In the genomic region with DNA sequence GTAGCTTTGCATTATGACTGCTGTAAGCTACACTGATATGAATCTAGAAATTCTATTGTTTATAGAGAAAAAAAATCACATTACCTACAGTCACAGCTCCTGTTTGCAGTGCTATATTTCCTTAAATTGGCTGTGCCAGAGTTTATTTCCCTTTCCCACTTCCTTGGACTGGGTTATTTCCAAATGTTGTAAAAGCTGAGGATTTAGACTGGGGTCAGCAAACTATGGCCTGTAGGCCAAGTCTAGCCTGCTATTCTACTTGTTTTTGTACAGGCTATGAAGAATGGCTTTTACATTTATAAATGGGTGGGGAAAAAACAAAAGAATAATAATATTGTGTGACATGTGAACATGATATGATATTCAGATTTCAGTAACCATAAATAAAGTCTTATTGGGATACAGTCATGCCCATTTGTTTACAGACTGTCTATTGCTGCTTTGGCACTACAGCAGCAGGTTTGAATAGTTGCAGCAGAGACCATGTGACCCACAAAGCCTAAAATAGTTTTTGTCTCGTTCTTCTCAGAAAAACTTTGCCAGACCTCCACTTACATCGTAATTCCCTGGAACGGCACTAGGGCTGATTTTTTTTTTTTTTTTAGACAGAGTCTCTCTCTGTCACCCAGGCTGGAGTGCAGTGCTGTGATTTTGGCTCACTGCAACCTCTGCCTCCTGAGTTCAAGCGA, we compare ENCODE assay signal across 18 cellular contexts. TPM values are rescaled to one million over a fixed set of nuclear protein-coding genes. Genes with fewer than 3 reads are reported as not detected.
DNase-seq lines count a peak whose midpoint lies in the region; ATAC-seq and TF ChIP-seq lines count a peak whose summit lies in the region.
"Had no signal": no experiment of that assay in that cellular context is flagged by ENCODE, and none has a peak within 500 bp of the region (broad histone marks: within the 10 kb centered on the region; RNA-seq: fewer than 3 reads in every experiment).

No MANE protein-coding gene starts in this region.

- TF ChIP-seq CTCF in coronary artery (IDR thresholded peaks at IDR 0.05) = no peak
- no peak for TF ChIP-seq CTCF in BE2C (IDR thresholded peaks at IDR 0.05; ENCODE audit: low read depth, low read length)

- ATAC-seq in Right ventricle myocardium inferior (peak; percentile 74), GM18498 (IDR thresholded peaks at IDR 0.05; ENCODE audit: unreplicated experiment) (no peak)
- ATAC-seq: body of pancreas had no signal

- H3K36me3 ChIP-seq in BE2C = no peaks in the 10 kb centered on the region
- H3K36me3 ChIP-seq: HAP-1 had no signal

- H3K4me3 ChIP-seq in coronary artery (peak overlapping the region; percentile 10), BE2C (ENCODE audit: low read depth, low read length) (no peak overlapping the region)
- H3K4me3 ChIP-seq: body of pancreas, HAP-1 had no signal

- no peaks in the 10 kb centered on the region; the same call in 1 of the 2 replicates for H3K4me1 ChIP-seq in BE2C
- H3K4me1 ChIP-seq: HAP-1 had no signal

- DNase-seq in Right ventricle myocardium inferior (ENCODE audit: missing footprints) (no peak), cardiac septum (ENCODE audit: low spot score) (no peak), coronary artery (ENCODE audit: low spot score) (no peak), medulla oblongata (ENCODE audit: extremely low spot score) (peak; percentile 68), ureter (ENCODE audit: low spot score) (no peak), BE2C (no peak)
- DNase-seq in activated CD8-positive, alpha-beta memory T cell treated with anti-CD3 and anti-CD28 coated beads, Interleukin-2, amount 50 U/mL, for 4 hours = no peak
- DNase-seq: 8988T; activated CD4-positive, alpha-beta memory T cell treated with anti-CD3 and anti-CD28 coated beads, Interleukin-2, amount 10 ng/mL, durations not matched to agents 7 days and 5 days; activated gamma-delta T cell treated with Interleukin-2 at 50 U/mL for 16 hours; body of pancreas; effector memory CD4-positive, alpha-beta T cell; GF-D8; NCI-H526; stimulated activated CD4-positive, alpha-beta T cell treated with anti-CD3 and anti-CD28 coated beads, Interleukin-2, amount 100 ng/mL, for 24 hours; stimulated activated CD8-positive, alpha-beta memory T cell treated with anti-CD3 and anti-CD28 coated beads, Interleukin-4, amount 100 ng/mL, for 48 hours had no signal

- peak overlapping the region; percentile 77 to 82 for H3K27ac ChIP-seq in coronary artery
- H3K27ac ChIP-seq: body of pancreas had no signal

- no peaks in the 10 kb centered on the region for H3K9me3 ChIP-seq in BE2C
- H3K9me3 ChIP-seq: body of pancreas, HAP-1 had no signal

- no peaks in the 10 kb centered on the region for H3K27me3 ChIP-seq in BE2C
- H3K27me3 ChIP-seq: body of pancreas had no signal

- intact Hi-C loops in Right ventricle myocardium inferior (cut with DNase I) (no loop called here), cardiac septum (cut with DNase I) (no loop called here)

RNA-seq across cellular contexts. Expression of a gene that starts 7.8 kb away (rescaled TPM):
- 8.4 TPM for total RNA-seq in Right ventricle myocardium inferior
- total RNA-seq in cardiac septum = 20.6 TPM
- 5.1 TPM for total RNA-seq in ureter
- polyA plus RNA-seq in BE2C (2012; ENCODE audit: insufficient read depth, insufficient read length, low read depth) = not detected
- total RNA-seq: activated CD4-positive, alpha-beta memory T cell treated with anti-CD3 and anti-CD28 coated beads, Interleukin-2, amount 10 ng/mL, durations not matched to agents 7 days and 5 days had no signal

RNA-seq across cellular contexts. Expression of a gene that starts 10.9 kb away (rescaled TPM):
- total RNA-seq in Right ventricle myocardium inferior = 0.65 TPM
- total RNA-seq in cardiac septum = 0.40 TPM
- total RNA-seq in ureter = 0.34 TPM
- 0.56 TPM for polyA plus RNA-seq in BE2C (2012; ENCODE audit: insufficient read depth, insufficient read length, low read depth)
- total RNA-seq: activated CD4-positive, alpha-beta memory T cell treated with anti-CD3 and anti-CD28 coated beads, Interleukin-2, amount 10 ng/mL, durations not matched to agents 7 days and 5 days had no signal
